Comparison of ENCODE assay signal across 9 cellular contexts in the genomic region with DNA sequence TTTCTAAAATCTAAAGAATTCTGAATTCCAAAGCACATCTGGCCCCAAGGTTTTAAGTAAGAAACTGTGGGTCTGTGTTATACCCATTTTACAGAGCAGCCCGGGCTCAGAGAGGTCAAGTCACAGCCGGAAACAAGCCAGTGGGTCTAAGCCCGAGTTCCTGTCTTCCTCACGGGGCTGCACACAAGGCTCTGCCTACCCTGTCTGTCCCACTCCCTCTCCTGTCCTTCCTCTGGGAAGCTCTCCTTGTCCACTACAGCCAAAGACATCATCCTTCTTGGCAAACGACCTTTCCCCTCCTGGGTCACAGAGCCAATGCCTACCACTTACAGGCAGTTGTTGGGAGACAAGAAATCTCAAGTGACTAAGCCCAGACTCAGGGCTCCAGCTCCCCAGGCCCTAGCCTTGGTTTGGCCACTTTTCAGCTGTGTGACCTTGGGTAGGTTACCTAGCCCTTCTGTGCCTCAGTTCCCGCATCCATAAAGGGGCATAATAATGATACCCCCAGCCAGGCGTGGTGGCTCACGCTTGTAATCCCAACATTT. TPM values are rescaled to one million over a fixed set of nuclear protein-coding genes. Genes with fewer than 3 reads are reported as not detected.
DNase-seq lines count a peak whose midpoint lies in the region; ATAC-seq, FAIRE-seq and TF ChIP-seq lines count a peak whose summit lies in the region.
"Had no signal": no experiment of that assay in that cellular context is flagged by ENCODE, and none has a peak within 500 bp of the region (broad histone marks: within the 10 kb centered on the region; RNA-seq: fewer than 3 reads in every experiment).

No MANE protein-coding gene starts in this region.

- no peak overlapping the region for H3K4me3 ChIP-seq in osteoblast (ENCODE audit: insufficient read depth, low read length)

- peaks cover 12 to 17% (median 15%) of the 10 kb centered on the region in 3 donors for H3K27me3 Mint-ChIP-seq in CD14-positive monocyte (ENCODE audit: low read depth in 3 of 3)

- intact Hi-C loops in CD14-positive monocyte (cut with micrococcal nuclease) = loop anchor here in 1 of 2 donors (5.0 kb wide), 2 partner anchors 40 to 55 kb away; partner anchors contain the start of gene MAP3K14

- no peaks in the 10 kb centered on the region for H3K9me3 ChIP-seq in osteoblast (ENCODE audit: low read depth, low read length)

- no peaks in the 10 kb centered on the region for H3K27me3 ChIP-seq in osteoblast (ENCODE audit: insufficient read depth, low read length)

- H3K4me1 ChIP-seq in osteoblast (ENCODE audit: insufficient read depth, low read length) = peaks cover 44% of the 10 kb centered on the region

- DNase-seq in CD14-positive monocyte (ENCODE audit: low spot score) (peak; percentile 20), RCC 7860 (ENCODE audit: low spot score) (peak; percentile 65), osteoblast (ENCODE audit: insufficient read length, low spot score, missing footprints) (no peak), DMS53 treated with DMSO at 0.1 percent for 48 hours (lab: John Stamatoyannopoulos, UW; ENCODE audit: unreplicated experiment) (no peak), NCI-H128 (lab: John Stamatoyannopoulos, UW; ENCODE audit: unreplicated experiment) (no peak), NCI-H146 (lab: John Stamatoyannopoulos, UW) (no peak)
- DNase-seq: NCI-H1694 treated with DMSO at 0.1 percent for 48 hours had no signal

- H3K4me1 Mint-ChIP-seq in CD14-positive monocyte = peaks cover 32% of the 10 kb centered on the region

- FAIRE-seq in RCC 7860 (lab: Jason Lieb, UNC) = no peak

- peaks cover 0 to 3% (median 0%) of the 10 kb centered on the region in 7 donors for H3K9me3 Mint-ChIP-seq in CD14-positive monocyte

- peak overlapping the region; percentile 72 for H3K4me2 ChIP-seq in osteoblast (ENCODE audit: insufficient read depth, low read length)

- H3K27ac ChIP-seq in osteoblast (ENCODE audit: low read depth, low read length) = peak overlapping the region; percentile 86

- no peak overlapping the region for H2AFZ ChIP-seq in osteoblast (ENCODE audit: low read length)

- H3K4me3 Mint-ChIP-seq in CD14-positive monocyte = peak overlapping the region in 1 of 2 donors; percentile 88

- TF ChIP-seq CTCF in CD14-positive monocyte (IDR thresholded peaks at IDR 0.05) (no peak), osteoblast (IDR thresholded peaks at IDR 0.05; ENCODE audit: extremely low read depth, low read depth, low read length) (no peak)

- H3K36me3 Mint-ChIP-seq in CD14-positive monocyte = peaks cover 0 to 4% of the 10 kb centered on the region in 2 donors

- no peaks in the 10 kb centered on the region for H3K36me3 ChIP-seq in osteoblast (ENCODE audit: insufficient read depth, low read length)

- ATAC-seq in esophagus mucosa = peak; percentile 6
- ATAC-seq in GM18861 (IDR thresholded peaks at IDR 0.05; ENCODE audit: unreplicated experiment) = no peak

- H3K27ac Mint-ChIP-seq in CD14-positive monocyte = peak overlapping the region in 1 of 7 donors; percentile 19

- no peaks in the 10 kb centered on the region for H4K20me1 ChIP-seq in osteoblast (ENCODE audit: insufficient read depth, low read length)

- no peaks in the 10 kb centered on the region for H3K79me2 ChIP-seq in osteoblast (ENCODE audit: insufficient read depth, low read length)

RNA-seq across cellular contexts. Expression of gene MAP3K14, which starts 55.6 kb away (rescaled TPM):
- polyA plus RNA-seq in CD14-positive monocyte = 1 to 10 TPM; 1.4 to 3.8 TPM
- total RNA-seq in esophagus mucosa (6.3 TPM), osteoblast (2.7 and 3.6 TPM in 2 replicates)

Comparison
In these comparisons a context has a peak if more than half of its experiments do, and no peak if none do; other contexts are left out.
1. DNase-seq: peak in CD14-positive monocyte (single experiment) and RCC 7860 (single experiment); none in osteoblast (single experiment), DMS53 treated with DMSO at 0.1 percent for 48 hours (single experiment), NCI-H128 (single experiment) and NCI-H146 (single experiment).